11 cellular contexts compared by ENCODE assay signal in genomic region chr3:138005627-138006026, GRCh38. TPM values are rescaled to one million over a fixed set of nuclear protein-coding genes. Genes with fewer than 3 reads are reported as not detected.
"Had no signal": no experiment of that assay in that cellular context is flagged by ENCODE, and none has a peak within 500 bp of the region (broad histone marks: within the 10 kb centered on the region; RNA-seq: fewer than 3 reads in every experiment).

No MANE protein-coding gene starts in this region.

- ATAC-seq: HCT116 had no signal

- H3K9ac ChIP-seq: GM23248 had no signal

- H3K9me3 ChIP-seq: HAP-1 had no signal

- H3K36me3 ChIP-seq: HAP-1 had no signal

- DNase-seq: GM23248, GOT3, H7, HFFc6, KG1 had no signal

- H2AFZ ChIP-seq: GM23248 had no signal

- H3K4me3 ChIP-seq: GM23248, HAP-1 had no signal

- H3K27ac ChIP-seq: GM23248, HL-60 had no signal

- H3K4me1 ChIP-seq: HAP-1 had no signal

RNA-seq across cellular contexts. Expression of gene CLDN18, which starts 4.3 kb away (rescaled TPM):
- total RNA-seq: GM23248, H4, HFFc6, HT1080 had no signal
- polyA plus RNA-seq: IgD-negative memory B cell had no signal
